Comparison of ENCODE assay signal across 10 cellular contexts in genomic region chr1:94969137-94969536, GRCh38.
"Had no signal": no experiment of that assay in that cellular context is flagged by ENCODE, and none has a peak within 500 bp of the region (broad histone marks: within the 10 kb centered on the region; RNA-seq: fewer than 3 reads in every experiment).

No MANE protein-coding gene starts in this region.

- FAIRE-seq: H1, H54 had no signal

- DNase-seq: H9, HCEC 1CT, HFFc6, KBM-7 had no signal

- H3K9me3 Mint-ChIP-seq: GM23338, H9, HFFc6, IgD-negative memory B cell had no signal

- H2AFZ ChIP-seq: GM23338 had no signal

- H3K27ac Mint-ChIP-seq: GM23338, H9, HFFc6, IgD-negative memory B cell had no signal

- H3K27me3 Mint-ChIP-seq: IgD-negative memory B cell had no signal

- ATAC-seq: GM23338 had no signal

- H3K27ac ChIP-seq: HL-60, KMS-11 had no signal

- H3K9ac ChIP-seq: KMS-11 had no signal

- H3K4me3 ChIP-seq: GM23338 had no signal

- H3K4me2 ChIP-seq: GM23338, KMS-11 had no signal

- H3K4me3 Mint-ChIP-seq: GM23338, H9, HFFc6, IgD-negative memory B cell had no signal
